In the genomic region with DNA sequence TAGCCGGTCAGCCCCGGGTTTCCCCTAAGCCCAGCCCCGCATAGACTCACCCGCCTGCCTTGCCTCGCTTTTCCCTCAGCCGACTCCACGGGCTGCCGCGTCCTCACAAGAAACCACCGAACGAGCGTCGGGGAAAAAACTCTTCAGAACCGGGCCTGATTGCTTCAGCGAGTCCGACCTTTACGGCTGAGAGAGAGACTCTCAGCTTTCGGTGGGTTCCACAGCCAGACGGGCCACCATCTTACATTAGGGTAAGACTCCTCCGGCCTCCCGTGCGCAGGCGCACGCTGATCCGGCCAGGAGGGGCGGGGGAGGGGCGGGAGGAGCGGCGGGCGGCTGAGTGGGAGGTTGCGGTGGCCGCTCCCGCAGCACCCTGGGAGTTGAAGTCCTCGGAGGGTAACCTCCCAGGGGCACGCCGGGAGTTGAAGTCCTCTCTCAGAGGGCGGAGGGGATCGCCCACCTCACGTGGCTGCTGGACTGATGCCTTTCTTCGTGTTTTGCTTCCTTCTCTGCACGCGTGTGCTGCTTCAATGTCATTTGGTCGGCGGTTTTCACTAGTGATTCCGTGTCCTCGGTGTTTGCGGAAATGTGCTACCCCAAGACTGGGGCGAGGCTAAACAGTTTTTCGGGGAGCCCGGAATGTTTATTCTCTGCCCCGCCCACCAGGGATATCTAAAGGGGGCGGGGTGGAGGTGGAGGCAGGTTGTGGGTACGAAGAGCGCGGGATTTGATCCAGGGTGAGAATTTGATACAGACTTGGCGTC, we compare ENCODE assay signal across 8 cellular contexts. TPM values are rescaled to one million over a fixed set of nuclear protein-coding genes. Genes with fewer than 3 reads are reported as not detected.
DNase-seq lines count a peak whose midpoint lies in the region; ATAC-seq and TF ChIP-seq lines count a peak whose summit lies in the region.

A gene with protein sequence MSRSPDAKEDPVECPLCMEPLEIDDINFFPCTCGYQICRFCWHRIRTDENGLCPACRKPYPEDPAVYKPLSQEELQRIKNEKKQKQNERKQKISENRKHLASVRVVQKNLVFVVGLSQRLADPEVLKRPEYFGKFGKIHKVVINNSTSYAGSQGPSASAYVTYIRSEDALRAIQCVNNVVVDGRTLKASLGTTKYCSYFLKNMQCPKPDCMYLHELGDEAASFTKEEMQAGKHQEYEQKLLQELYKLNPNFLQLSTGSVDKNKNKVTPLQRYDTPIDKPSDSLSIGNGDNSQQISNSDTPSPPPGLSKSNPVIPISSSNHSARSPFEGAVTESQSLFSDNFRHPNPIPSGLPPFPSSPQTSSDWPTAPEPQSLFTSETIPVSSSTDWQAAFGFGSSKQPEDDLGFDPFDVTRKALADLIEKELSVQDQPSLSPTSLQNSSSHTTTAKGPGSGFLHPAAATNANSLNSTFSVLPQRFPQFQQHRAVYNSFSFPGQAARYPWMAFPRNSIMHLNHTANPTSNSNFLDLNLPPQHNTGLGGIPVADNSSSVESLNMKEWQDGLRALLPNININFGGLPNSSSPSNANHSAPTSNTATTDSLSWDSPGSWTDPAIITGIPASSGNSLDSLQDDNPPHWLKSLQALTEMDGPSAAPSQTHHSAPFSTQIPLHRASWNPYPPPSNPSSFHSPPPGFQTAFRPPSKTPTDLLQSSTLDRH (minus strand): TSS at position 264 of the 764 bp plus-strand sequence. CDS start 71,771 bp downstream, outside the sequence.

- POLR2A ChIA-PET in BJ (lab: Charles Lee) = no interaction called here

- no peaks in the 10 kb centered on the region for H3K27me3 ChIP-seq in BJ (ENCODE audit: control insufficient read depth, insufficient read depth, low read length)
- no peaks in the 10 kb centered on the region for H3K27me3 ChIP-seq in kidney epithelial cell (ENCODE audit: control insufficient read depth, insufficient read depth, low read length)

- DNase-seq in BJ (ENCODE audit: low read depth) (peak; percentile 81), GM19240 (ENCODE audit: insufficient read length, low spot score) (peak; percentile 83), NCI-H510A (lab: John Stamatoyannopoulos, UW) (peak; percentile 90), cerebellum (ENCODE audit: low spot score) (peak; percentile 97), kidney epithelial cell (ENCODE audit: low read depth) (peak; percentile 90)
- DNase-seq in activated CD4-positive, alpha-beta T cell treated with anti-CD3 and anti-CD28 coated beads for 1 hour = peak; percentile 96
- DNase-seq in stimulated activated CD4-positive, alpha-beta T cell treated with anti-CD3 and anti-CD28 coated beads, Interleukin-15, amount 100 ng/mL, for 24 hours = peak; percentile 97

- TF ChIP-seq CTCF in BJ (IDR thresholded peaks at IDR 0.05; ENCODE audit: insufficient read depth, low read depth, low read length) (no peak), kidney epithelial cell (IDR thresholded peaks at IDR 0.05; ENCODE audit: insufficient read depth, low read length, poor library complexity, severe bottlenecking) (no peak)

- H3K36me3 ChIP-seq in BJ (ENCODE audit: control insufficient read depth, insufficient read depth, low read length) (no peaks in the 10 kb centered on the region), kidney epithelial cell (ENCODE audit: control insufficient read depth, insufficient read depth, low read length) (no peaks in the 10 kb centered on the region)

- peak within 1 kb of the TSS; percentile 77 for H3K4me3 ChIP-seq in BJ (ENCODE audit: low read depth, low read length)
- H3K4me3 ChIP-seq in kidney epithelial cell (ENCODE audit: low read depth, low read length) = peak within 1 kb of the TSS; percentile 87

- peak; percentile 91 for ATAC-seq in HG03442 (IDR thresholded peaks at IDR 0.05; ENCODE audit: unreplicated experiment)

- CTCF ChIA-PET in BJ (lab: Yijun Ruan, JAX) = interaction anchor here (0.7 to 1.2 kb wide), 2 partner anchors 235 to 236 kb away, joined by 3 to 4 read pairs; no protein-coding TSS in a partner anchor

RNA-seq across cellular contexts. Expression of the gene that starts here (rescaled TPM):
- polyA plus RNA-seq in BJ (2011; rRNA removed) = 11.0 and 13.8 TPM in 2 replicates
- polyA minus RNA-seq in BJ (2011; rRNA and poly(A)+ RNA removed) = 10.7 and 11.5 TPM in 2 replicates
- total RNA-seq in cerebellum = 32.8 TPM
- total RNA-seq in kidney epithelial cell = 8.4 and 10.9 TPM in 2 replicates

Comparison
In these comparisons a context has a peak if more than half of its experiments do, and no peak if none do; other contexts are left out.
1. Peak in every context shown above with its lines: DNase-seq, ATAC-seq and H3K4me3 ChIP-seq.